16 cellular contexts compared by ENCODE assay signal in the genomic region with DNA sequence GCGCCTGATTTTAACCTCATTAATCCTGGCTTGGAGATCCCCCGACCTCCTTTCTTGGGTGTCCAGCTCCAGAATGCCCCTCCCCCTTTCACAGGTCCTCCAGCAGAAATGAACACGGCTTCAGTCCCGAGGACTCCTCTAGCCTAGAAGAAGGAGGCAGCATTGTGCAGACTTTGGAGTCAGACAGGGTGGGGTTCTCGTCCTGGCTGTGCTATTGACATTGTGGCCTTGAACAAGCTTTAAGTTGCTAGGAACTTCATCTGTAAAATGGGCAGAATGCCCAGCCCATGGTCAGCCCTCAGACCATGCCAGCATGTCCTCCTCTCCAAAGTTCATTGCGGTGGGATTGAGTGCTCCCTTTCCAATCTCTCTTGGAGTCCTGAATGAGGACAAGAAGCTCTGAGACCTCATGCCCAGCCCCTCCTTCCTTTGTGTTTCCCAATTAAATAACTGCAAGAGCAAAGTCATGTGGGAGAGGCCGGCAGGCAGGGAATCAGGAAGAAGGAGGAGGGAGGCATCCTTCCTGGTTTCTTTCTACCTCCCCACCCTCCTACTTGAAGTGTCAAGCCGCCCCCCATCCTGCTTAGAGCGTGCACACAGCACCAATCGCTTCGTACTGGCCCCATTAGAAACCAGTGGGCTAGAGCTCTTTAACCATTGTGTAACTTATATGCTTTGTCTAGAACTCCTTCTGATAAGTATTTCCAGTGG.
DNase-seq lines count a peak whose midpoint lies in the region; ATAC-seq, FAIRE-seq and TF ChIP-seq lines count a peak whose summit lies in the region.
"Had no signal": no experiment of that assay in that cellular context is flagged by ENCODE, and none has a peak within 500 bp of the region (broad histone marks: within the 10 kb centered on the region; RNA-seq: fewer than 3 reads in every experiment).

No MANE protein-coding gene starts in this region.

- intact Hi-C loops in left cardiac atrium (cut with DNase I) (no loop called here), colonic mucosa (cut with DNase I) (no loop called here), mucosa of descending colon (cut with DNase I, micrococcal nuclease) (no loop called here), kidney (cut with DNase I) (no loop called here)

- DNase-seq in right atrium auricular region (ENCODE audit: low spot score) (no peak), left cardiac atrium (no peak), colonic mucosa (peak; percentile 34), mucosa of descending colon (no peak), NCI-H1436 treated with DMSO at 0.1 percent for 48 hours (lab: John Stamatoyannopoulos, UW) (no peak), kidney (no peak)
- DNase-seq: BE2C; CD4-positive, alpha-beta memory T cell; DMS79; GM23248; H9 had no signal

- H3K9ac ChIP-seq in colonic mucosa (ENCODE audit: low read depth in 2 of 2, low read length in 2 of 2) (no peak overlapping the region), kidney (ENCODE audit: low read length in 2 of 2) (no peak overlapping the region)
- H3K9ac ChIP-seq: GM23248 had no signal

- H3K9me3 ChIP-seq in right atrium auricular region, result no peaks in the 10 kb centered on the region
- H3K9me3 ChIP-seq in colonic mucosa, result no peaks in the 10 kb centered on the region
- H3K9me3 ChIP-seq in mucosa of descending colon, result no peaks in the 10 kb centered on the region
- no peaks in the 10 kb centered on the region for H3K9me3 ChIP-seq in kidney (ENCODE audit: control insufficient read depth in 1 of 2, low read length in 2 of 2)
- H3K9me3 ChIP-seq: BE2C had no signal

- no peak for ATAC-seq in left cardiac atrium
- ATAC-seq in mucosa of descending colon, result peak; percentile 78
- ATAC-seq in GM21360 (IDR thresholded peaks at IDR 0.05; ENCODE audit: unreplicated experiment), result no peak
- ATAC-seq: GM12878 had no signal

- H3K4me1 ChIP-seq in right atrium auricular region (peaks cover 0 to 30% of the 10 kb centered on the region in 2 donors), colonic mucosa (no peaks in the 10 kb centered on the region), mucosa of descending colon (ENCODE audit: low read depth) (no peaks in the 10 kb centered on the region), kidney (ENCODE audit: control insufficient read depth in 1 of 2, insufficient read depth in 1 of 2, low read depth in 1 of 2, low read length in 2 of 2) (peaks cover 0 to 9% of the 10 kb centered on the region in 2 donors)

- H3K4me3 ChIP-seq in right atrium auricular region (no peak overlapping the region), colonic mucosa (no peak overlapping the region), mucosa of descending colon (no peak overlapping the region), kidney (ENCODE audit: low read length in 2 of 2) (no peak overlapping the region)
- H3K4me3 ChIP-seq: GM12878, GM23248 had no signal

- H3K27me3 ChIP-seq in right atrium auricular region, result no peaks in the 10 kb centered on the region
- H3K27me3 ChIP-seq in colonic mucosa, result no peaks in the 10 kb centered on the region
- H3K27me3 ChIP-seq: BE2C had no signal

- H3K27ac ChIP-seq in right atrium auricular region (peak overlapping the region; percentile 55 to 63), colonic mucosa (no peak overlapping the region), kidney (ENCODE audit: low read depth in 2 of 2, low read length in 2 of 2) (no peak overlapping the region)
- H3K27ac ChIP-seq: C4-2B, GM23248 had no signal

- no peak for TF ChIP-seq CTCF in right atrium auricular region (IDR thresholded peaks at IDR 0.05)
- no peak for TF ChIP-seq CTCF in colonic mucosa (IDR thresholded peaks at IDR 0.05)
- no peak for TF ChIP-seq CTCF in mucosa of descending colon (IDR thresholded peaks at IDR 0.05)
- no peak for TF ChIP-seq CTCF in kidney (IDR thresholded peaks at IDR 0.05; ENCODE audit: borderline replicate concordance, extremely low read depth, insufficient read depth)

- FAIRE-seq in kidney (lab: Jason Lieb, UNC), result no peak
- FAIRE-seq: A204.1, GM12878, GM18507 had no signal

- H3K36me3 ChIP-seq in right atrium auricular region, result no peaks in the 10 kb centered on the region
- no peaks in the 10 kb centered on the region for H3K36me3 ChIP-seq in colonic mucosa
- no peaks in the 10 kb centered on the region for H3K36me3 ChIP-seq in mucosa of descending colon (ENCODE audit: low read depth)
- H3K36me3 ChIP-seq in kidney (ENCODE audit: control insufficient read depth in 1 of 2, insufficient read depth in 2 of 2, low read length in 2 of 2), result no peaks in the 10 kb centered on the region
- H3K36me3 ChIP-seq: BE2C had no signal

Comparison
In these comparisons a context has a peak if more than half of its experiments do, and no peak if none do; other contexts are left out.
1. H3K27ac ChIP-seq: peak in right atrium auricular region (2 of 2); none in colonic mucosa (single experiment) and kidney (0 of 2).